ENCODE assay signal across 24 cellular contexts in the genomic region with DNA sequence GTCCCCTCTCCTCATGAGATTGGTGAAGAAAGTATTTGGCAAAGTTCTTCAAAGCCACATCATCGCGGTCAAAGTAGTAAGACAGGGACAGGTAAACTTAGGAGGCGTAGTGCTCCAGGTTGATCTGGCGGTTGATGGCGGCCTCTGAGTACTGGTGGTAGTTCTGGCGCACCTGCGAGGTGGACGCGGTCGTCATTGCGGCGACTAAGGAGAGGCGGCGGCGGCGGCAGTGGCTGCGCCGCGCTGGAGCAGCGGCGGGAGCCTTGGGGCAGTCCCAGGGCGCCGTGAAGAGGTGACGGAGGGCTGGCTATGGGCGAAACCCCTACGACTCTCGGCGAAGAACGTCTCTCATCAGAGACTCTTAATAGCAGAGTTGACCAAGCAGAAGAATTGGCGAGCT.
DNase-seq lines count a peak whose midpoint lies in the region; ATAC-seq and TF ChIP-seq lines count a peak whose summit lies in the region.
"Had no signal": no experiment of that assay in that cellular context is flagged by ENCODE, and none has a peak within 500 bp of the region (broad histone marks: within the 10 kb centered on the region; RNA-seq: fewer than 3 reads in every experiment).

No MANE protein-coding gene starts in this region.

- no peak overlapping the region for H3K27ac ChIP-seq in thoracic aorta
- H3K27ac ChIP-seq in right cardiac atrium (ENCODE audit: low read length) = no peak overlapping the region

- peaks cover 15% of the 10 kb centered on the region for H3K9me3 Mint-ChIP-seq in chondrocyte (ENCODE audit: low read depth)
- H3K9me3 Mint-ChIP-seq: CD8-positive, alpha-beta T cell had no signal

- CTCF ChIA-PET in HEK293T (lab: Yijun Ruan, JAX) = no interaction called here

- H3K9me3 ChIP-seq in thoracic aorta (peaks cover 3% of the 10 kb centered on the region), right cardiac atrium (ENCODE audit: control insufficient read depth, low read length) (no peaks in the 10 kb centered on the region)
- H3K9me3 ChIP-seq: Caco-2, HAP-1 had no signal

- H3K4me1 Mint-ChIP-seq in chondrocyte (ENCODE audit: low read depth) = peaks cover 4% of the 10 kb centered on the region

- POLR2A ChIA-PET in HEK293T (lab: Yijun Ruan, JAX) = no interaction called here

- peaks cover 5% of the 10 kb centered on the region for H3K36me3 Mint-ChIP-seq in chondrocyte (ENCODE audit: low read depth)
- H3K36me3 Mint-ChIP-seq: CD8-positive, alpha-beta T cell had no signal

- H3K4me1 ChIP-seq in thoracic aorta (ENCODE audit: control insufficient read depth in 1 of 2, low read depth in 2 of 2) (no peaks in the 10 kb centered on the region), right cardiac atrium (ENCODE audit: control insufficient read depth, insufficient read depth, low read length) (no peaks in the 10 kb centered on the region)
- H3K4me1 ChIP-seq: Caco-2, HAP-1 had no signal

- WGBS in right cardiac atrium = 66% methylated on average over 30 of the region's 30 CpGs

- intact Hi-C loops in right cardiac atrium (cut with DNase I) = no loop called here

- no peak overlapping the region for H3K27ac Mint-ChIP-seq in chondrocyte (ENCODE audit: unreplicated experiment)
- H3K27ac Mint-ChIP-seq: CD8-positive, alpha-beta T cell had no signal

- no peaks in the 10 kb centered on the region for H3K36me3 ChIP-seq in thoracic aorta
- H3K36me3 ChIP-seq: HAP-1 had no signal

- peak; percentile 17 for DNase-seq in Daoy (ENCODE audit: low read depth)
- peak; percentile 38 for DNase-seq in HEK293T (ENCODE audit: extremely low spot score)
- DNase-seq in chondrocyte (ENCODE audit: low spot score) = peak; percentile 56
- no peak for DNase-seq in thoracic aorta (ENCODE audit: low spot score)
- DNase-seq in right cardiac atrium = no peak
- no peak for DNase-seq in NAMALWA (ENCODE audit: low spot score)
- no peak for DNase-seq in NCI-H1930 (lab: John Stamatoyannopoulos, UW)
- DNase-seq: C1 segment of cervical spinal cord; Caco-2; CD8-positive, alpha-beta T cell; DMS 273 treated with DMSO at 0.1 percent for 48 hours; DMS79 treated with DMSO at 0.1 percent for 48 hours; GOT3; IMR-90; KG1; NCI-H1092 treated with DMSO at 0.1 percent for 48 hours; NCI-H1436 treated with DMSO at 0.1 percent for 48 hours; NCI-H187 treated with DMSO at 0.1 percent for 48 hours; NCI-H446; NCI-H526 treated with DMSO at 0.1 percent for 48 hours; RPMI8226; SHP77; T-helper 1 cell had no signal

- H3K4me3 ChIP-seq in thoracic aorta (peak overlapping the region; percentile 27), right cardiac atrium (ENCODE audit: low read length) (no peak overlapping the region)
- H3K4me3 ChIP-seq: HAP-1 had no signal

- no peaks in the 10 kb centered on the region for H3K27me3 Mint-ChIP-seq in chondrocyte (ENCODE audit: low read depth)

- no peak for TF ChIP-seq CTCF in chondrocyte (IDR thresholded peaks at IDR 0.05)
- TF ChIP-seq CTCF in thoracic aorta (IDR thresholded peaks at IDR 0.05) = no peak

- ATAC-seq in thoracic aorta (ENCODE audit: insufficient number of reproducible peaks, low FRiP score, low read depth) (no peak), right cardiac atrium (no peak)
- ATAC-seq: CD8-positive, alpha-beta T cell had no signal

- no peak overlapping the region for H3K4me3 Mint-ChIP-seq in chondrocyte (ENCODE audit: unreplicated experiment)
- H3K4me3 Mint-ChIP-seq: CD8-positive, alpha-beta T cell had no signal

- no peaks in the 10 kb centered on the region for H3K27me3 ChIP-seq in thoracic aorta (replicated peaks; ENCODE audit: insufficient read depth)
- H3K27me3 ChIP-seq in right cardiac atrium (ENCODE audit: control insufficient read depth, insufficient read depth) = no peaks in the 10 kb centered on the region

TF ChIP-seq in HEK293T, 16 proteins besides CTCF, POLR2A, EP300 and RAD21:
- TF ChIP-seq TARDBP (IDR thresholded peaks at IDR 0.05) (no peak), HDGF (IDR thresholded peaks at IDR 0.05; ENCODE audit: borderline replicate concordance) (no peak), ARNT (IDR thresholded peaks at IDR 0.05) (no peak), ELF4 (IDR thresholded peaks at IDR 0.05) (no peak), NFRKB (IDR thresholded peaks at IDR 0.05) (no peak), FOXK2 (IDR thresholded peaks at IDR 0.05) (no peak), BHLHE40 (IDR thresholded peaks at IDR 0.05; ENCODE audit: borderline replicate concordance) (no peak), SUZ12 (IDR thresholded peaks at IDR 0.05) (no peak)
- TF ChIP-seq, protein P1, sequence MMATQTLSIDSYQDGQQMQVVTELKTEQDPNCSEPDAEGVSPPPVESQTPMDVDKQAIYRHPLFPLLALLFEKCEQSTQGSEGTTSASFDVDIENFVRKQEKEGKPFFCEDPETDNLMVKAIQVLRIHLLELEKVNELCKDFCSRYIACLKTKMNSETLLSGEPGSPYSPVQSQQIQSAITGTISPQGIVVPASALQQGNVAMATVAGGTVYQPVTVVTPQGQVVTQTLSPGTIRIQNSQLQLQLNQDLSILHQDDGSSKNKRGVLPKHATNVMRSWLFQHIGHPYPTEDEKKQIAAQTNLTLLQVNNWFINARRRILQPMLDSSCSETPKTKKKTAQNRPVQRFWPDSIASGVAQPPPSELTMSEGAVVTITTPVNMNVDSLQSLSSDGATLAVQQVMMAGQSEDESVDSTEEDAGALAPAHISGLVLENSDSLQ (IDR thresholded peaks at IDR 0.05) = no peak

Comparison
In these comparisons a context has a peak if more than half of its experiments do, and no peak if none do; other contexts are left out.
1. DNase-seq: peak in Daoy (single experiment), HEK293T (single experiment) and chondrocyte (single experiment); none in thoracic aorta (single experiment), right cardiac atrium (0 of 3), NAMALWA (single experiment) and NCI-H1930 (0 of 2).